ENCODE assay signal across 1 cellular context in the genomic region with DNA sequence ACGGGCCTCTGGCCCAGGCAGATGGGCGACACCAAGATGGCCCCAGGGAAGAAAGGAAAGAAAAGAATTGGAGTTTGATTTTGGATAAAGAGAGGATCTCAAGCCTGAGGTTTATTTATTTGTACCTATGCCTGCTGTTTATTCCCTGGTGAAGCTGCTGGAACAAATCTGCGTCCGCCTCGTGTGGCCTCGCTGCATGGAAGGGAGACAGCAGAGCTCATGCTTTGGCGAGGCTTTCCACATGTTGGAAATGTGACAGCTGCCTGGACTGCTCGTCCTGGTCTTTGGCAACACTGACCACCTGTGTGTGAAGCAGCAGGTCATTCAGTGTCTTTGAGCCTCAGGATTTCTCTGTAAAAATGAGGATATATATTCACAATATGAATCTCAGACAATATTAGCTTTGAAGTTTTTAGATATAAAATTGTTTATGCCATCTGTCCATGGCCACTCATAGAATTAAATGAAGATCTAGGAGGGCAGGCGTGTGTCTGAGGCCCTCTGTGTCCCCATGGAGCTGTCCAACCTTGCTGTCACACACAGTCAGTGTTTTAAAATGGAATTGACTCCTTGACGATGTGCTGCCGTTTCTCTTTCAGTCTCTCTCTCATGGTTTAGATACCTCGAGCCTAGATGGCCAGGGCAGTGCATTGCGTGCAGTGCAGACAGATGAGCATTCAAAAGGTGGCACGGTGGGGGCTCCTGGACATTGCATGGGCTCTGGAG.
TF ChIP-seq lines count a peak whose summit lies in the region.

No MANE protein-coding gene starts in this region.

TF ChIP-seq in IMR-90, 13 proteins besides CTCF, POLR2A, EP300 and RAD21:
- TF ChIP-seq RFX5 (IDR thresholded peaks at IDR 0.05; ENCODE audit: low read depth, low read length) (no peak), FOS (IDR thresholded peaks at IDR 0.05; ENCODE audit: low read depth, low read length) (no peak), MAFK (IDR thresholded peaks at IDR 0.05; ENCODE audit: low read depth, low read length) (no peak), NFE2L2 (IDR thresholded peaks at IDR 0.05; ENCODE audit: low read depth, low read length) (no peak), RCOR1 (IDR thresholded peaks at IDR 0.05; ENCODE audit: insufficient replicate concordance, low read length) (no peak), SMC3 (IDR thresholded peaks at IDR 0.05; ENCODE audit: low read depth, low read length) (no peak)
- TF ChIP-seq, protein P1, sequence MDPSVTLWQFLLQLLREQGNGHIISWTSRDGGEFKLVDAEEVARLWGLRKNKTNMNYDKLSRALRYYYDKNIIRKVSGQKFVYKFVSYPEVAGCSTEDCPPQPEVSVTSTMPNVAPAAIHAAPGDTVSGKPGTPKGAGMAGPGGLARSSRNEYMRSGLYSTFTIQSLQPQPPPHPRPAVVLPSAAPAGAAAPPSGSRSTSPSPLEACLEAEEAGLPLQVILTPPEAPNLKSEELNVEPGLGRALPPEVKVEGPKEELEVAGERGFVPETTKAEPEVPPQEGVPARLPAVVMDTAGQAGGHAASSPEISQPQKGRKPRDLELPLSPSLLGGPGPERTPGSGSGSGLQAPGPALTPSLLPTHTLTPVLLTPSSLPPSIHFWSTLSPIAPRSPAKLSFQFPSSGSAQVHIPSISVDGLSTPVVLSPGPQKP (IDR thresholded peaks at IDR 0.05; ENCODE audit: borderline replicate concordance, low read depth, low read length): no peak
